Comparison of ENCODE assay signal across 10 cellular contexts in the genomic region with DNA sequence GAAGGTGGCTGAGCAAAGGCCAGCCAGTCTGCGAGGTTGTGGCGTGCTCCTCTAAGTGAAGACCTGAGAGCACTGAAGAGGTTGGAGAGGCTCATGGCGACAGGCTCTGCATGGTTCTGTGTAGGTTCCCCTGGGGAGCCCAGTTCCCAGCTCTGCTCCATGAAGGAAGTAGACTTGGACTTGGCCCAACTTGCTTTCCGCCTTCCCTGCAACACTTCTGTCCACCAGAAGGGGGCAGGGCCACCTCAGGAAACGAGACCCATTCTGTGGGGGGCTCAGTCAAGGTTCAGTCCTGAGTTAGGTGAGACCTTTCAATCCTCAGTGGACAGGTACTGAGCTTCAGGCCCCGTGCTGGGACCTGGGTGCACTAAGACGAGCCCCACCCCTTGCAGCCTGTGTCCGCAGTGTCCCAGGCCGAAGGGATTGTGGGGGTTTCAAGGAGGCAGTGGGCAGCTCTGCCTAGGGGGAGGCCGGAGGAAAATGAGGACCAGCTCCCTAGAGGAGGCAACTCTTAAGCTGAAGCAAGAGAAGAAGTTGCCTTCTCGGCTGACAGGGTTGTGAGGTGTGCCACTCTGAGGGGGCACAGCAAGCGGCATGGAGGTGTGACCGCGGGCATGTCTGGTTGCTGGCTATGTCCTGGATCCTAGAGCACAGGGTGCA. TPM values are rescaled to one million over a fixed set of nuclear protein-coding genes. Genes with fewer than 3 reads are reported as not detected.
DNase-seq lines count a peak whose midpoint lies in the region; ATAC-seq and TF ChIP-seq lines count a peak whose summit lies in the region.
"Had no signal": no experiment of that assay in that cellular context is flagged by ENCODE, and none has a peak within 500 bp of the region (broad histone marks: within the 10 kb centered on the region; RNA-seq: fewer than 3 reads in every experiment).

No MANE protein-coding gene starts in this region.

- peak; percentile 90 for ATAC-seq in left lobe of liver
- peak; percentile 28 for ATAC-seq in stimulated activated naive CD8-positive, alpha-beta T cell treated with anti-CD3 and anti-CD28 coated beads, Interleukin-15, amount 100 ng/mL, for 72 hours
- no peak for ATAC-seq in HG03432 (IDR thresholded peaks at IDR 0.05; ENCODE audit: unreplicated experiment)

- no peak overlapping the region for H4K8ac ChIP-seq in H9 (replicated peaks; ENCODE audit: insufficient read length, low read depth, low read length)

- H2BK12ac ChIP-seq in H9 (ENCODE audit: insufficient read length, low read depth, low read length): no peak overlapping the region

- intact Hi-C loops in Calu3 (cut with micrococcal nuclease; ENCODE audit: unreplicated experiment): loop anchor here (5.0 kb wide), 1 partner anchor 384 kb away; no protein-coding TSS in a partner anchor

- H3K23ac ChIP-seq in H9 (ENCODE audit: insufficient read length, low read depth, low read length): no peak overlapping the region

- H3K23me2 ChIP-seq in H9 (ENCODE audit: insufficient read length, low read depth, low read length, poor library complexity, severe bottlenecking): no peaks in the 10 kb centered on the region

- H3T11ph ChIP-seq in H9 (ENCODE audit: low read length): no peak overlapping the region

- no peak overlapping the region for H4K5ac ChIP-seq in H9 (ENCODE audit: insufficient read length, low read depth, low read length)

- no peak overlapping the region for H2BK120ac ChIP-seq in H9 (ENCODE audit: low read depth, low read length, poor library complexity, severe bottlenecking)

- H3K4me2 ChIP-seq in H9 (ENCODE audit: insufficient read depth, insufficient read length, low read length): no peak overlapping the region

- H3K18ac ChIP-seq in H9 (ENCODE audit: insufficient read length, low read depth, low read length): no peak overlapping the region

- H3K27ac ChIP-seq in H9 (ENCODE audit: insufficient read length, low read depth, low read length): no peak overlapping the region
- H3K27ac ChIP-seq: SJSA1 had no signal

- no peaks in the 10 kb centered on the region for H4K20me1 ChIP-seq in H9 (ENCODE audit: control insufficient read depth, insufficient read depth, insufficient read length)

- no peak overlapping the region for H3K4me3 Mint-ChIP-seq in Calu3 (ENCODE audit: low read depth, unreplicated experiment)
- no peak overlapping the region for H3K4me3 Mint-ChIP-seq in H9
- H3K4me3 Mint-ChIP-seq in stimulated activated naive CD8-positive, alpha-beta T cell treated with anti-CD3 and anti-CD28 coated beads, Interleukin-15, amount 100 ng/mL, for 72 hours: no peak overlapping the region
- H3K4me3 Mint-ChIP-seq: natural killer cell treated with Interleukin-12 subunit alpha and Interleukin-12 subunit beta and Interleukin-15 and Interleukin-18, amount 100 ng/mL, for 72 hours had no signal

- no peaks in the 10 kb centered on the region for H3K4me1 ChIP-seq in H9 (ENCODE audit: insufficient read depth, low read length)
- H3K4me1 ChIP-seq: SJSA1 had no signal

- CTCF ChIA-PET in Calu3 (lab: Charles Lee): interaction anchor here (0.7 to 1.5 kb wide), 11 partner anchors 15 to 736 kb away, joined by 3 to 8 read pairs (median 3); no protein-coding TSS in a partner anchor

- no peaks in the 10 kb centered on the region for H3K79me1 ChIP-seq in H9 (ENCODE audit: insufficient read depth, low read depth, low read length, poor library complexity, severe bottlenecking)

- H2BK15ac ChIP-seq in H9 (ENCODE audit: low read depth, low read length): no peak overlapping the region

- peak; percentile 70 for DNase-seq in Calu3
- peak; percentile 83 for DNase-seq in H9
- peak; percentile 66 for DNase-seq in SK-N-DZ (ENCODE audit: low spot score)
- DNase-seq in choroid plexus epithelial cell (ENCODE audit: low read depth): peak; percentile 64
- peak; percentile 62 for DNase-seq in left lobe of liver (ENCODE audit: low spot score)
- DNase-seq in stimulated activated naive CD8-positive, alpha-beta T cell treated with anti-CD3 and anti-CD28 coated beads, Interleukin-15, amount 100 ng/mL, for 72 hours: peak; percentile 34 to 37
- no peak for DNase-seq in RPMI8226

- no peak overlapping the region for H2AFZ ChIP-seq in H9 (ENCODE audit: low read length)

- peaks cover 7% of the 10 kb centered on the region for H3K4me1 Mint-ChIP-seq in Calu3 (ENCODE audit: low read depth, unreplicated experiment)
- H3K4me1 Mint-ChIP-seq in H9: peaks cover 9 to 14% of the 10 kb centered on the region in 2 experiments
- H3K4me1 Mint-ChIP-seq in stimulated activated naive CD8-positive, alpha-beta T cell treated with anti-CD3 and anti-CD28 coated beads, Interleukin-15, amount 100 ng/mL, for 72 hours: no peaks in the 10 kb centered on the region

- H3K56ac ChIP-seq in H9 (ENCODE audit: insufficient read length, low read depth, low read length): no peak overlapping the region

- no peak overlapping the region for H2BK5ac ChIP-seq in H9 (ENCODE audit: insufficient read length, low read length)

- no CpG with 5 or more reads among the region's 14 CpGs for WGBS in H9 (ENCODE audit: extremely low coverage, insufficient read length, low lambda C conversion rate)

- no peak overlapping the region for H2AK5ac ChIP-seq in H9 (ENCODE audit: insufficient read length, low read length)

- no peaks in the 10 kb centered on the region for H3K79me2 ChIP-seq in H9 (ENCODE audit: insufficient read depth, low read length)

- H3K27ac Mint-ChIP-seq in Calu3 (ENCODE audit: unreplicated experiment) (no peak overlapping the region), H9 (no peak overlapping the region; a peak in 1 of 7 replicates)
- H3K27ac Mint-ChIP-seq in stimulated activated naive CD8-positive, alpha-beta T cell treated with anti-CD3 and anti-CD28 coated beads, Interleukin-15, amount 100 ng/mL, for 72 hours: peak overlapping the region in 1 of 2 donors; percentile 71
- H3K27ac Mint-ChIP-seq: natural killer cell treated with Interleukin-12 subunit alpha and Interleukin-12 subunit beta and Interleukin-15 and Interleukin-18, amount 100 ng/mL, for 72 hours had no signal

- no peaks in the 10 kb centered on the region for H3K36me3 Mint-ChIP-seq in Calu3 (ENCODE audit: insufficient read depth, unreplicated experiment)
- H3K36me3 Mint-ChIP-seq in H9 (ENCODE audit: insufficient read depth in 1 of 3, low read depth in 3 of 3): no peaks in the 10 kb centered on the region
- H3K36me3 Mint-ChIP-seq: natural killer cell treated with Interleukin-12 subunit alpha and Interleukin-12 subunit beta and Interleukin-15 and Interleukin-18, amount 100 ng/mL, for 72 hours had no signal

- no peak overlapping the region for H2BK20ac ChIP-seq in H9 (ENCODE audit: low read depth, low read length, poor library complexity, severe bottlenecking)

- TF ChIP-seq CTCF in Calu3 (IDR thresholded peaks at IDR 0.05; ENCODE audit: unreplicated experiment) (peak; percentile 89), H9 (conservative IDR thresholded peaks at IDR 0.05) (peak; percentile 93), choroid plexus epithelial cell (conservative IDR thresholded peaks at IDR 0.05; ENCODE audit: low read depth, low read length) (peak; percentile 93)

- H3K9me3 ChIP-seq in H9 (ENCODE audit: control insufficient read depth, low read depth, low read length): no peaks in the 10 kb centered on the region
- H3K9me3 ChIP-seq: SJSA1 had no signal

- H3K27me3 Mint-ChIP-seq in Calu3 (ENCODE audit: unreplicated experiment) (peaks cover 94% of the 10 kb centered on the region), H9 (ENCODE audit: low read depth) (peaks cover 2% of the 10 kb centered on the region; the same call in 1 of the 2 replicates)
- peaks cover 8% of the 10 kb centered on the region for H3K27me3 Mint-ChIP-seq in stimulated activated naive CD8-positive, alpha-beta T cell treated with anti-CD3 and anti-CD28 coated beads, Interleukin-15, amount 100 ng/mL, for 72 hours
- H3K27me3 Mint-ChIP-seq: natural killer cell treated with Interleukin-12 subunit alpha and Interleukin-12 subunit beta and Interleukin-15 and Interleukin-18, amount 100 ng/mL, for 72 hours had no signal

- no peaks in the 10 kb centered on the region for H3K27me3 ChIP-seq in H9 (ENCODE audit: insufficient read depth, low read length)

- H3K4me3 ChIP-seq in choroid plexus epithelial cell (ENCODE audit: low read depth, low read length): no peak overlapping the region
- H3K4me3 ChIP-seq: SJSA1 had no signal

- no peak overlapping the region; the same call in 1 of the 2 replicates for H3K14ac ChIP-seq in H9 (ENCODE audit: insufficient read depth, low read length)

- no TSS peak for BruUV-seq in Calu3 (replicated peaks; lab: Mats Ljungman, UMichigan)

- no peak overlapping the region for H4K91ac ChIP-seq in H9 (ENCODE audit: insufficient read length, low read depth, low read length)

- no peak overlapping the region for H3K4ac ChIP-seq in H9 (ENCODE audit: low read depth, low read length)

- no peak overlapping the region for H3K9ac ChIP-seq in H9 (ENCODE audit: extremely low read depth, insufficient read length, low read length)

- H3K9me3 Mint-ChIP-seq in Calu3 (ENCODE audit: low read depth, unreplicated experiment) (no peaks in the 10 kb centered on the region), H9 (no peaks in the 10 kb centered on the region)
- H3K9me3 Mint-ChIP-seq in stimulated activated naive CD8-positive, alpha-beta T cell treated with anti-CD3 and anti-CD28 coated beads, Interleukin-15, amount 100 ng/mL, for 72 hours: no peaks in the 10 kb centered on the region
- H3K9me3 Mint-ChIP-seq: natural killer cell treated with Interleukin-12 subunit alpha and Interleukin-12 subunit beta and Interleukin-15 and Interleukin-18, amount 100 ng/mL, for 72 hours had no signal

RNA-seq across cellular contexts. Expression of a gene that starts 15.0 kb away (rescaled TPM):
- total RNA-seq in Calu3 (2022): 193 and 205 TPM in 2 replicates
- 39.1 and 39.7 TPM in 2 replicates for total RNA-seq in H9 (2021)
- polyA plus RNA-seq in SK-N-DZ (2014; cell fraction: cytosol; rRNA removed): 66.6 and 75.1 TPM in 2 replicates
- polyA plus RNA-seq in SK-N-DZ (2014; cell fraction: nucleus; rRNA removed): 51.6 and 51.8 TPM in 2 replicates
- 239 TPM for total RNA-seq in left lobe of liver
